ENCODE assay signal across 14 cellular contexts in the genomic region with DNA sequence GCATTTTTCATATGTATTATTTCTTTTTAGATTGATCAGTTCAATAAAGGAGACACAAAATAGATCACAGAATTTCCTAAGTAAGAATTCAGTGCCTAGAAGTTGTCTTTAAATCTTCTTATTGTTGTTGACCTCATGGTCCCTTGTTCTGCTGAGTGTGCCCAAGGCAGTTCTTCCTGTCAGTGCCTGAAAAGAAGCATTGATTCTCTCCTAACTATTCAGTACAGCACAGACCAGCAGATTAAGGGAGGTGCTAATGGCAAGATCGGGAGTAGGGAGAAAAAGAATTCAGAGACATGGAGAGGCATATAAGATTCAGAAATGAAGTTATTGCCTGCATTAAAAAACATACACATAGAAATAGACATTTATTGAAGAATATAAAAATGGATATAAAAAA.
"Had no signal": no experiment of that assay in that cellular context is flagged by ENCODE, and none has a peak within 500 bp of the region (broad histone marks: within the 10 kb centered on the region; RNA-seq: fewer than 3 reads in every experiment).

No MANE protein-coding gene starts in this region.

- H3K27ac Mint-ChIP-seq: activated naive CD4-positive, alpha-beta T cell treated with anti-CD3 and anti-CD28 coated beads, Interleukin-2, amount 50 U/mL, for 24 hours; stimulated activated memory B cell treated with anti-CD40 and anti-IgM and Interleukin-4, amounts not matched to agents 10 μg/mL and 1 μg/mL and 100 μg/mL, for 72 hours had no signal

- H3K4me1 Mint-ChIP-seq: activated naive CD4-positive, alpha-beta T cell treated with anti-CD3 and anti-CD28 coated beads, Interleukin-2, amount 50 U/mL, for 24 hours; stimulated activated memory B cell treated with anti-CD40 and anti-IgM and Interleukin-4, amounts not matched to agents 10 μg/mL and 1 μg/mL and 100 μg/mL, for 72 hours had no signal

- H3K27me3 Mint-ChIP-seq: activated naive CD4-positive, alpha-beta T cell treated with anti-CD3 and anti-CD28 coated beads, Interleukin-2, amount 50 U/mL, for 24 hours; stimulated activated memory B cell treated with anti-CD40 and anti-IgM and Interleukin-4, amounts not matched to agents 10 μg/mL and 1 μg/mL and 100 μg/mL, for 72 hours had no signal

- H3K36me3 ChIP-seq: ascending aorta, gastrocnemius medialis, left lung, spleen had no signal

- H3K27ac ChIP-seq: ascending aorta, gastrocnemius medialis, left lung, spleen had no signal

- DNase-seq: activated CD4-positive, alpha-beta T cell treated with anti-CD3 and anti-CD28 coated beads for 1 hour; activated CD4-positive, alpha-beta T cell treated with anti-CD3 and anti-CD28 coated beads, Interleukin-2, amount 50 U/mL, for 4 hours; activated gamma-delta T cell; cortex of kidney; gastrocnemius medialis; head of caudate nucleus; left lung; posterior cingulate gyrus; retina; spleen; stimulated activated CD4-positive, alpha-beta T cell treated with anti-CD3 and anti-CD28 coated beads, Interleukin-4, amount 100 ng/mL, for 4 hours had no signal

- H3K4me3 ChIP-seq: ascending aorta, gastrocnemius medialis, left lung, spleen had no signal

- H3K9me3 Mint-ChIP-seq: activated naive CD4-positive, alpha-beta T cell treated with anti-CD3 and anti-CD28 coated beads, Interleukin-2, amount 50 U/mL, for 24 hours; stimulated activated memory B cell treated with anti-CD40 and anti-IgM and Interleukin-4, amounts not matched to agents 10 μg/mL and 1 μg/mL and 100 μg/mL, for 72 hours had no signal

- H3K4me1 ChIP-seq: ascending aorta, gastrocnemius medialis, left lung, spleen had no signal

- H3K9me3 ChIP-seq: ascending aorta, gastrocnemius medialis, left lung had no signal

- ATAC-seq: gastrocnemius medialis; left lung; stimulated activated memory B cell treated with anti-CD40 and anti-IgM and Interleukin-4, amounts not matched to agents 10 μg/mL and 1 μg/mL and 100 μg/mL, for 72 hours had no signal

- H3K36me3 Mint-ChIP-seq: activated naive CD4-positive, alpha-beta T cell treated with anti-CD3 and anti-CD28 coated beads, Interleukin-2, amount 50 U/mL, for 24 hours; stimulated activated memory B cell treated with anti-CD40 and anti-IgM and Interleukin-4, amounts not matched to agents 10 μg/mL and 1 μg/mL and 100 μg/mL, for 72 hours had no signal

- H3K27me3 ChIP-seq: ascending aorta, gastrocnemius medialis, left lung, spleen had no signal

- H3K4me3 Mint-ChIP-seq: activated naive CD4-positive, alpha-beta T cell treated with anti-CD3 and anti-CD28 coated beads, Interleukin-2, amount 50 U/mL, for 24 hours; stimulated activated memory B cell treated with anti-CD40 and anti-IgM and Interleukin-4, amounts not matched to agents 10 μg/mL and 1 μg/mL and 100 μg/mL, for 72 hours had no signal
